Comparison of ENCODE assay signal across 9 cellular contexts in the genomic region with DNA sequence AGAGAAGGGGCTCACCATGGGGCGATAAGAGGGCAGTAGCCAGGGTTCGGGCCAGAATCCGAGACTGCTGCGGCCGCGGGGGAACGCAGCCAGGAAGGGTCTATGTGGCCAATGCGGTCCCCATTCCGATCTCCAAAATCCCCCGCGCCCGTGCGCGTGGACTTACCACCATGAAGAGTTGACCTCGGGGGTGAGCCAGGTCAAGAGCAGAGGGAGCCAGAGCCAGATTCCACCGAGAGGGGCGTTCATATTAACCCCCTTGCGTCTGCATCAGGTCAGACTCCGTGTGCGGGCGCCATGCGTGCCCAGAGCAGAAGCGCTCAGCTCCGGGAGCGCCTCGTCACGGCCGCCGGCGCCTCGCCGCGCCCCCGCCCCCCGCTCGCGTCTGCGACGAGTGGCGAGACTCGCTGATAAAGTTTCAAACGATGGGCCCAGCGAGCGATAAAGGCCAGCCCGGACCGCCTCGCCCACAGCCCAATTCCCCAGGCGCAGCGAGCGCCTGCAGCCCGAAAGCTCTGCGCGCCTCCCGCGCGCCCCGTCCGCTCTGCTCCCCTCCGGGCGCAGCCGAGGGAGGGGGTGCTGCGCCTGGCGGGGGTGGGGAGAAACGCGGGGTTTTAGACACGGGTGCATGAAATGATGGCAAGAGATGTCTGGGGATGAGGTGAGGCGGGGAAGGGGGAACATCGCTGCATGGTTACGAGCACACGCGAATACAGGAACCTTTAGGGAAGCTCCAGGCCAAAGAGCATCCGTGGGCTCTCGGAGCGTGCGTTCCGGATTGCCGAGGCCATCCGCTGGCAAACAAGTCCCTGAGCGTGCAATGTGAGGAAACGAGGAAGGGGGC. TPM values are rescaled to one million over a fixed set of nuclear protein-coding genes. Genes with fewer than 3 reads are reported as not detected.
A peak's percentile ranks its signal among the peaks of the same experiment; 100 is the strongest.
DNase-seq lines count a peak whose midpoint lies in the region; ATAC-seq, FAIRE-seq and TF ChIP-seq lines count a peak whose summit lies in the region.
"Had no signal": no experiment of that assay in that cellular context is flagged by ENCODE, and none has a peak within 500 bp of the region (broad histone marks: within the 10 kb centered on the region; RNA-seq: fewer than 3 reads in every experiment).

WNT2 (minus strand) TSS at position 318 of the 844 bp plus-strand sequence; CDS start at position 249, 69 bp downstream.

- peaks cover 10% of the 10 kb centered on the region for H3K4me1 ChIP-seq in colonic mucosa
- no peaks in the 10 kb centered on the region for H3K4me1 ChIP-seq in uterus

- no peak for FAIRE-seq in D721Med (lab: Jason Lieb, UNC)

- H3K27ac ChIP-seq in colonic mucosa: no peak within 1 kb of the TSS
- H3K27ac ChIP-seq in uterus: peak within 1 kb of the TSS; percentile 48 to 56

- 1 to 2% methylated on average over 34 to 64 of the region's 80 CpGs for WGBS in lower leg skin, 2 donors

- ATAC-seq in Right ventricle myocardium inferior (no peak), left ventricle myocardium superior (no peak)

- H3K9me3 ChIP-seq in colonic mucosa: no peaks in the 10 kb centered on the region
- H3K9me3 ChIP-seq in uterus: no peaks in the 10 kb centered on the region

- H3K36me3 ChIP-seq in colonic mucosa (no peaks in the 10 kb centered on the region), uterus (no peaks in the 10 kb centered on the region)

- TF ChIP-seq POLR2A in lower leg skin (IDR thresholded peaks at IDR 0.05) (no peak), uterus (IDR thresholded peaks at IDR 0.05) (no peak)

- H3K27me3 ChIP-seq in colonic mucosa: peaks cover 40% of the 10 kb centered on the region
- no peaks in the 10 kb centered on the region for H3K27me3 ChIP-seq in uterus

- peak; percentile 77 for DNase-seq in Right ventricle myocardium inferior (ENCODE audit: missing footprints)
- no peak for DNase-seq in left ventricle myocardium superior
- DNase-seq in colonic mucosa: no peak
- no peak for DNase-seq in lower leg skin (ENCODE audit: low spot score in 2 of 2)
- no peak for DNase-seq in uterus
- DNase-seq in hippocampal formation (lab: John Stamatoyannopoulos, UW): no peak
- DNase-seq in D721Med (ENCODE audit: insufficient read length, low spot score): no peak
- DNase-seq in occipital lobe (lab: John Stamatoyannopoulos, UW): no peak

- H3K9ac ChIP-seq in colonic mucosa (ENCODE audit: low read depth in 2 of 2, low read length in 2 of 2): no peak within 1 kb of the TSS

- intact Hi-C loops in Right ventricle myocardium inferior (cut with DNase I): no loop called here
- intact Hi-C loops in left ventricle myocardium superior (cut with micrococcal nuclease): no loop called here
- intact Hi-C loops in colonic mucosa (cut with DNase I): no loop called here
- intact Hi-C loops in lower leg skin (cut with DNase I; ENCODE audit: low total_unique reads): no loop called here
- intact Hi-C loops in uterus (cut with DNase I; ENCODE audit: low total_unique reads): no loop called here

- peak within 1 kb of the TSS; percentile 13 for H3K4me3 ChIP-seq in colonic mucosa
- H3K4me3 ChIP-seq in lower leg skin (ENCODE audit: low read depth, poor library complexity, severe bottlenecking): peak within 1 kb of the TSS; percentile 13
- H3K4me3 ChIP-seq in uterus: peak within 1 kb of the TSS; percentile 26 to 36

- no peak for TF ChIP-seq CTCF in colonic mucosa (IDR thresholded peaks at IDR 0.05)
- TF ChIP-seq CTCF in lower leg skin (IDR thresholded peaks at IDR 0.05): no peak
- no peak for TF ChIP-seq CTCF in uterus (IDR thresholded peaks at IDR 0.05)
- no peak for TF ChIP-seq CTCF in D721Med (IDR thresholded peaks at IDR 0.05; ENCODE audit: insufficient read depth, missing control alignments)

RNA-seq across cellular contexts. Expression of gene WNT2, which starts in this region (rescaled TPM):
- total RNA-seq in Right ventricle myocardium inferior (not detected), left ventricle myocardium superior (0.57 TPM), colonic mucosa (under 1 TPM in 1 of 2 donors, not detected in 1; 0.11 TPM), lower leg skin (1 to 10 TPM in 2 of 4 donors, under 1 TPM in 2; 0.69 to 1.5 (median 1.1) TPM), uterus (1 to 10 TPM in 3 of 4 donors, not detected in 1; 1.5 to 8.3 (median 2.3) TPM), occipital lobe (0.16 TPM)
- total RNA-seq: G401 had no signal

Comparison
In these comparisons a context has a peak if more than half of its experiments do, and no peak if none do; other contexts are left out.
1. Peak in DNase-seq in Right ventricle myocardium inferior; RNA of the gene not detected or under 1 TPM.